ENCODE assay signal across 6 cellular contexts in the genomic region with DNA sequence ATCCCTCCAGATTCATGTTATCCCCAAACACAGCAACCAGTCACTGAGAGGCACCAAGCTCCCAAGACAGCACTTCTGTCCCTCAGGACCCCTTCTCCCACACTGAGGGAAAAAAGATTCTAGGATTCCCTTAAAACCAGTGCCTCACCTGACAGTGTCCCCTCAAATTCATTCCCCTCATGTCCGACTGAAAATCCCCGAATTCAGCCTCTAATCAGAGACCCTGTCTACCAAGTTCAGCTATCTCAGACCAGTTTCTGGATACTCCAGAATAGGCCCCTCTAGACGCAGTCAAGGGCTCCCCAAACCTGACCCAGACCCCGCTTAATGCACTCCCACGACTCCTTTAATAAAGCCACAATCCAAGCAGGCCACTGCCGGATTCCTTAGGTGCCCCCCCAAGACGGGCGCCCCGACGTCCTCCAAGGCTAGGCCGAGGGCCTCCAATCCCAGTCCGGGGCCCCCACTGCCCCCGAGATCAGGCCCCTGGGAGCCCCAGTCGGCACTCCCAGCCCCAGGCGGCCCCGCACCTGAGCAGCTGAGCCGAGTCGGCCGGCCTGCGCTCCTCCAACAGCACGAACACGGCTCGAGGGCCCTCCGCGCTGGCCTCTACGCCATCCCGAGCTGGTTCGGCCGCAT. TPM values are rescaled to one million over a fixed set of nuclear protein-coding genes. Genes with fewer than 3 reads are reported as not detected.
DNase-seq lines count a peak whose midpoint lies in the region; ATAC-seq and TF ChIP-seq lines count a peak whose summit lies in the region.

No MANE protein-coding gene starts in this region.

- H3K9me3 ChIP-seq in mesodermal cell (ENCODE audit: control insufficient read depth, low read length), result no peaks in the 10 kb centered on the region

- peak overlapping the region; percentile 76 for H3K27ac ChIP-seq in mesodermal cell (ENCODE audit: low read depth, low read length, severe bottlenecking)

- H3K4me3 ChIP-seq in mesodermal cell (ENCODE audit: extremely low read depth, insufficient read depth, low read length, poor library complexity, severe bottlenecking), result peak overlapping the region; percentile 71

- no peak for TF ChIP-seq CTCF in HFFc6 (IDR thresholded peaks at IDR 0.05)

- peaks cover 16% of the 10 kb centered on the region for H3K36me3 ChIP-seq in mesodermal cell (ENCODE audit: control insufficient read depth, insufficient read depth, low read length)

- peaks cover 24% of the 10 kb centered on the region for H3K36me3 Mint-ChIP-seq in HFFc6 (ENCODE audit: low read depth)
- peaks cover 6 to 23% of the 10 kb centered on the region in 2 donors for H3K36me3 Mint-ChIP-seq in activated naive CD4-positive, alpha-beta T cell treated with anti-CD3 and anti-CD28 coated beads, Interleukin-2, amount 50 U/mL, for 72 hours

- H3K9me3 Mint-ChIP-seq in HFFc6, result no peaks in the 10 kb centered on the region
- H3K9me3 Mint-ChIP-seq in activated naive CD4-positive, alpha-beta T cell treated with anti-CD3 and anti-CD28 coated beads, Interleukin-2, amount 50 U/mL, for 72 hours, result no peaks in the 10 kb centered on the region

- DNase-seq in HFFc6, result no peak
- no peak for DNase-seq in activated naive CD4-positive, alpha-beta T cell treated with anti-CD3 and anti-CD28 coated beads, Interleukin-2, amount 50 U/mL, for 72 hours (ENCODE audit: low spot score in 2 of 2)
- no peak for DNase-seq in effector CD8-positive, alpha-beta T cell (lab: John Stamatoyannopoulos, UW)

- peaks cover 1% of the 10 kb centered on the region for H3K27me3 Mint-ChIP-seq in HFFc6 (ENCODE audit: insufficient read depth)

- H3K27ac Mint-ChIP-seq in HFFc6, result peak overlapping the region; percentile 97
- H3K27ac Mint-ChIP-seq in activated naive CD4-positive, alpha-beta T cell treated with anti-CD3 and anti-CD28 coated beads, Interleukin-2, amount 50 U/mL, for 72 hours, result peak overlapping the region; percentile 92 to 96

- H3K4me1 Mint-ChIP-seq in HFFc6 (ENCODE audit: low read depth), result peaks cover 35% of the 10 kb centered on the region

- peaks cover 10% of the 10 kb centered on the region for H3K4me1 ChIP-seq in mesodermal cell (ENCODE audit: control insufficient read depth, insufficient read depth, low read length, poor library complexity, severe bottlenecking)

- 0 to 3% methylated on average over 6 to 7 of the region's 29 CpGs for WGBS in mesodermal cell (ENCODE audit: insufficient coverage in 2 of 2), 2 experiments

- peak in 1 of 2 donors; percentile 9 for ATAC-seq in activated naive CD4-positive, alpha-beta T cell treated with anti-CD3 and anti-CD28 coated beads, Interleukin-2, amount 50 U/mL, for 72 hours
- ATAC-seq in HG02798 (IDR thresholded peaks at IDR 0.05; ENCODE audit: poor library complexity, unreplicated experiment) (no peak), HG03108 (IDR thresholded peaks at IDR 0.05; ENCODE audit: unreplicated experiment) (no peak)

- H3K4me3 Mint-ChIP-seq in HFFc6, result peak overlapping the region; percentile 93

RNA-seq across cellular contexts. Expression of gene TFE3, which starts 0.5 kb away (rescaled TPM):
- 10 to 100 TPM; 76.6 to 89.1 (median 83.9) TPM for total RNA-seq in HFFc6 (2021; fragmentation: NEBNext Ultra II Directional; extraction: Animal tissue kit (Norgen Biotek cat#: 25700))
- 10 to 100 TPM; 34.8 to 41.8 TPM for total RNA-seq in activated naive CD4-positive, alpha-beta T cell treated with anti-CD3 and anti-CD28 coated beads, Interleukin-2, amount 50 U/mL, for 72 hours
- 33.5 TPM for polyA plus RNA-seq in mesodermal cell (2013, experiment 1 of 2)
- polyA plus RNA-seq in mesodermal cell (2013, experiment 2 of 2), result 29.4 TPM

RNA-seq across cellular contexts. Expression of gene CCDC120, which starts 16.1 kb away (rescaled TPM):
- total RNA-seq in HFFc6 (2021; fragmentation: NEBNext Ultra II Directional; extraction: Animal tissue kit (Norgen Biotek cat#: 25700)), result under 1 TPM in 4 of 6 experiments, not detected in 2; 0.05 to 0.62 (median 0.24) TPM
- 1 to 10 TPM; 4.5 to 5.7 TPM for total RNA-seq in activated naive CD4-positive, alpha-beta T cell treated with anti-CD3 and anti-CD28 coated beads, Interleukin-2, amount 50 U/mL, for 72 hours
- polyA plus RNA-seq in mesodermal cell (2013, experiment 1 of 2), result 7.3 TPM
- 6.2 TPM for polyA plus RNA-seq in mesodermal cell (2013, experiment 2 of 2)

RNA-seq across cellular contexts. Expression of gene PRAF2, which starts 31.1 kb away (rescaled TPM):
- 100 to 1,000 TPM in 1 of 6 experiments, 10 to 100 TPM in 5; 68.0 to 100 (median 76.7) TPM for total RNA-seq in HFFc6 (2021; fragmentation: NEBNext Ultra II Directional; extraction: Animal tissue kit (Norgen Biotek cat#: 25700))
- 10 to 100 TPM; 10.9 to 40.9 TPM for total RNA-seq in activated naive CD4-positive, alpha-beta T cell treated with anti-CD3 and anti-CD28 coated beads, Interleukin-2, amount 50 U/mL, for 72 hours
- polyA plus RNA-seq in mesodermal cell (2013, experiment 1 of 2), result 38.9 TPM
- 43.6 TPM for polyA plus RNA-seq in mesodermal cell (2013, experiment 2 of 2)

RNA-seq across cellular contexts. Expression of gene WDR45, which starts 37.0 kb away (rescaled TPM):
- 10 to 100 TPM; 37.4 to 46.6 (median 41.0) TPM for total RNA-seq in HFFc6 (2021; fragmentation: NEBNext Ultra II Directional; extraction: Animal tissue kit (Norgen Biotek cat#: 25700))
- 10 to 100 TPM; 24.6 to 57.5 TPM for total RNA-seq in activated naive CD4-positive, alpha-beta T cell treated with anti-CD3 and anti-CD28 coated beads, Interleukin-2, amount 50 U/mL, for 72 hours
- polyA plus RNA-seq in mesodermal cell (2013, experiment 1 of 2), result 48.8 TPM
- polyA plus RNA-seq in mesodermal cell (2013, experiment 2 of 2), result 48.2 TPM

RNA-seq across cellular contexts. Expression of gene GRIPAP1, which starts 40.6 kb away (rescaled TPM):
- 10 to 100 TPM; 23.2 to 32.1 (median 27.5) TPM for total RNA-seq in HFFc6 (2021; fragmentation: NEBNext Ultra II Directional; extraction: Animal tissue kit (Norgen Biotek cat#: 25700))
- total RNA-seq in activated naive CD4-positive, alpha-beta T cell treated with anti-CD3 and anti-CD28 coated beads, Interleukin-2, amount 50 U/mL, for 72 hours, result 100 to 1,000 TPM in 1 of 2 donors, 10 to 100 TPM in 1; 92.3 to 140 TPM
- 29.5 TPM for polyA plus RNA-seq in mesodermal cell (2013, experiment 1 of 2)
- polyA plus RNA-seq in mesodermal cell (2013, experiment 2 of 2), result 27.6 TPM
